ENCODE assay signal across 8 cellular contexts in the genomic region with DNA sequence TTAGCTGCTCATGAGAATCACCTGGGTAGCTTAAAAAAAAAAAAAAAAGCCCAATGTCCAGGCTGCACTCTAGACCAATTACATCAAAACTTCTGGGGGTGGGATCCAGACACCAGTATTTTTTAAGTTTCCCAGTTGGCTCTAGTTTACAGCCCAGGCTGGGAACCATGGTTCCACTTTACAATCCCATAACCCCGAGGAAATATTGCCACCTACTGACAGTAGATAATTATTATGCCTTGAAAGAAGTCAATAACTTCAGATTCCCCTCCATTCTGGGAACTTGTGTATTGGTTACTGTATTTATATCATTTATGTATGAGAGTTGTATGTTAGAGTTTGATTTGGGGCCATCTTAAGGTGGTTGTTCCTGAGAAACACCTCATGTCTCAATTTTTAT.
A peak's percentile ranks its signal among the peaks of the same experiment; 100 is the strongest.
DNase-seq lines count a peak whose midpoint lies in the region; ATAC-seq, FAIRE-seq and TF ChIP-seq lines count a peak whose summit lies in the region.

No MANE protein-coding gene starts in this region.

- intact Hi-C loops in Calu3 (cut with micrococcal nuclease; ENCODE audit: unreplicated experiment) = loop anchor here (1.0 to 2.0 kb wide), 3 partner anchors 36 to 484 kb away; no protein-coding TSS in a partner anchor

- H3K4me3 ChIP-seq in Jurkat, Clone E6-1 (ENCODE audit: low read length) = no peak overlapping the region

- no TSS peak for BruUV-seq in Calu3 (replicated peaks; lab: Mats Ljungman, UMichigan)

- H3K9me3 Mint-ChIP-seq in Calu3 (ENCODE audit: low read depth, unreplicated experiment) = no peaks in the 10 kb centered on the region

- peak; percentile 32 for DNase-seq in Calu3
- peak; percentile 8 for DNase-seq in Jurkat, Clone E6-1 (ENCODE audit: low read depth, low spot score)
- DNase-seq in SKM-1 (lab: John Stamatoyannopoulos, UW; ENCODE audit: unreplicated experiment) = peak; percentile 74
- peak; percentile 12 for DNase-seq in glomerular visceral epithelial cell (ENCODE audit: extremely low spot score)
- no peak for DNase-seq in RCC 7860 (ENCODE audit: low spot score)
- no peak for DNase-seq in mucosa of gallbladder (ENCODE audit: low spot score)
- no peak for DNase-seq in NCI-H128 (lab: John Stamatoyannopoulos, UW; ENCODE audit: unreplicated experiment)

- peak; percentile 56 for TF ChIP-seq CTCF in Calu3 (IDR thresholded peaks at IDR 0.05; ENCODE audit: unreplicated experiment)

- no peak for FAIRE-seq in RCC 7860 (lab: Jason Lieb, UNC)

- CTCF ChIA-PET in Calu3 (lab: Charles Lee) = interaction anchor here (0.6 to 2.9 kb wide), 5 partner anchors 37 to 1003 kb away, joined by 3 to 13 read pairs (median 5); a partner anchor contains a TSS

- H3K36me3 Mint-ChIP-seq in Calu3 (ENCODE audit: insufficient read depth, unreplicated experiment) = no peaks in the 10 kb centered on the region

- no peaks in the 10 kb centered on the region for H3K27me3 Mint-ChIP-seq in Calu3 (ENCODE audit: unreplicated experiment)

- peaks cover 8% of the 10 kb centered on the region for H3K4me1 Mint-ChIP-seq in Calu3 (ENCODE audit: low read depth, unreplicated experiment)

- no peak for ATAC-seq in GM21529 (IDR thresholded peaks at IDR 0.05; ENCODE audit: unreplicated experiment)

- no peak overlapping the region for H3K4me3 Mint-ChIP-seq in Calu3 (ENCODE audit: low read depth, unreplicated experiment)

- H3K27ac Mint-ChIP-seq in Calu3 (ENCODE audit: unreplicated experiment) = no peak overlapping the region

Comparison
In these comparisons a context has a peak if more than half of its experiments do, and no peak if none do; other contexts are left out.
1. DNase-seq: peak in Calu3 (single experiment), Jurkat, Clone E6-1 (single experiment), SKM-1 (single experiment) and glomerular visceral epithelial cell (single experiment); none in RCC 7860 (single experiment), mucosa of gallbladder (single experiment) and NCI-H128 (single experiment).